Comparison of ENCODE assay signal across 1 cellular context in the genomic region with DNA sequence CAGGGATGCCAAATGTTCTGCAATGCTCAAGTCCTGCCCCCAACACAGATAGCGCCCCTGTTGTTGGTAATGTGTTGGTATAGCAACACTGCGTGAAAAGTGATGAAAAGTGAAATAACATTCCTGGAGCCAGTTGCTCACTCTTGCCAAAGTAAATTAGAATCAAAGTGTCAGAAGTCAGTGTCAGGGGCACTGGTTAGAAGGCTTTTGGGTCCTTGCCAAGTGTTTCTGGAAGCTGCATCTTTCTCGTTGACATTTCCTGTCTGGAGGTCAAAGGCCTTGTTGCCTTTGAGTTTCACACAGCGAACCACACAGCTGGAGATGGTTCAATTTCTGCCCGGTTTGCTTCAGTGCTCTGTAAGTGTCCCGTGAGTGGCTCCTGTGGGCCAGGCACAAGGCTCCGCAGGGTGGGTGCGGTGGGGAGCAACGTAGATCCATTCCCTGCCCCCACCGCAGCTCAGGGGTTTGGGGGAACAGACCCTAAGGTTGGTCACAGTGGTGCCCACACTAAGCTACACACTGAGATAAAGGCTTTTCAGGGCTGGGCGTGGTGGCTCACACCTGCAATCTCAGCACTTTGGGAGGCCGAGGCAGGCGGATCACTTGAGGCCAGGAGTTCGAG.
TF ChIP-seq lines count a peak whose summit lies in the region.

No MANE protein-coding gene starts in this region.

TF ChIP-seq in HepG2, 621 proteins besides CTCF, POLR2A, EP300 and RAD21 (continued from another document and continues in another):
- TF ChIP-seq, protein P1, sequence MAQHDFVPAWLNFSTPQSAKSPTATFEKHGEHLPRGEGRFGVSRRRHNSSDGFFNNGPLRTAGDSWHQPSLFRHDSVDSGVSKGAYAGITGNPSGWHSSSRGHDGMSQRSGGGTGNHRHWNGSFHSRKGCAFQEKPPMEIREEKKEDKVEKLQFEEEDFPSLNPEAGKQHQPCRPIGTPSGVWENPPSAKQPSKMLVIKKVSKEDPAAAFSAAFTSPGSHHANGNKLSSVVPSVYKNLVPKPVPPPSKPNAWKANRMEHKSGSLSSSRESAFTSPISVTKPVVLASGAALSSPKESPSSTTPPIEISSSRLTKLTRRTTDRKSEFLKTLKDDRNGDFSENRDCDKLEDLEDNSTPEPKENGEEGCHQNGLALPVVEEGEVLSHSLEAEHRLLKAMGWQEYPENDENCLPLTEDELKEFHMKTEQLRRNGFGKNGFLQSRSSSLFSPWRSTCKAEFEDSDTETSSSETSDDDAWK (CRISPR knock-in tag; IDR thresholded peaks at IDR 0.05) = no peak
- TF ChIP-seq, protein P2, sequence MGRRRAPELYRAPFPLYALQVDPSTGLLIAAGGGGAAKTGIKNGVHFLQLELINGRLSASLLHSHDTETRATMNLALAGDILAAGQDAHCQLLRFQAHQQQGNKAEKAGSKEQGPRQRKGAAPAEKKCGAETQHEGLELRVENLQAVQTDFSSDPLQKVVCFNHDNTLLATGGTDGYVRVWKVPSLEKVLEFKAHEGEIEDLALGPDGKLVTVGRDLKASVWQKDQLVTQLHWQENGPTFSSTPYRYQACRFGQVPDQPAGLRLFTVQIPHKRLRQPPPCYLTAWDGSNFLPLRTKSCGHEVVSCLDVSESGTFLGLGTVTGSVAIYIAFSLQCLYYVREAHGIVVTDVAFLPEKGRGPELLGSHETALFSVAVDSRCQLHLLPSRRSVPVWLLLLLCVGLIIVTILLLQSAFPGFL (CRISPR knock-in tag; IDR thresholded peaks at IDR 0.05) = no peak
- TF ChIP-seq, protein P3, sequence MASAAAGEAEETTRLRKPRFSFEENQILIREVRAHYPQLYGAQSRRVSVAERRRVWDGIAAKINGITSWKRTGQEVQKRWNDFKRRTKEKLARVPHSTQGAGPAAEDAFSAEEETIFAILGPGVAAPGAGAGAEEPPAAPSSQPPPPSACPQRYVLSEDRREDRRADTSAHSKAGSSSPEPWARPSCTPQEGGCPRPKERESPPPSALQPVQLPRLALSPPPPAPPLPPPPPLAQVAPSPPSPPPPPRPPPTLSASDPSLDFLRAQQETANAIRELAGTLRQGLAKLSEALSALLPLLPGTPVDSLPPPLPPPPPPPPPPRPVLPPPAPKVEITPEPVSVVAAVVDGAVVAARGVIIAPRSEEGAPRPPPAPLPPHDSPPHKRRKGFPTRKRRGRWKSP (CRISPR knock-in tag; IDR thresholded peaks at IDR 0.05) = 0 out of 2 replicates have a peak, but pooled peaks have one; percentile 51
- TF ChIP-seq, protein P4, sequence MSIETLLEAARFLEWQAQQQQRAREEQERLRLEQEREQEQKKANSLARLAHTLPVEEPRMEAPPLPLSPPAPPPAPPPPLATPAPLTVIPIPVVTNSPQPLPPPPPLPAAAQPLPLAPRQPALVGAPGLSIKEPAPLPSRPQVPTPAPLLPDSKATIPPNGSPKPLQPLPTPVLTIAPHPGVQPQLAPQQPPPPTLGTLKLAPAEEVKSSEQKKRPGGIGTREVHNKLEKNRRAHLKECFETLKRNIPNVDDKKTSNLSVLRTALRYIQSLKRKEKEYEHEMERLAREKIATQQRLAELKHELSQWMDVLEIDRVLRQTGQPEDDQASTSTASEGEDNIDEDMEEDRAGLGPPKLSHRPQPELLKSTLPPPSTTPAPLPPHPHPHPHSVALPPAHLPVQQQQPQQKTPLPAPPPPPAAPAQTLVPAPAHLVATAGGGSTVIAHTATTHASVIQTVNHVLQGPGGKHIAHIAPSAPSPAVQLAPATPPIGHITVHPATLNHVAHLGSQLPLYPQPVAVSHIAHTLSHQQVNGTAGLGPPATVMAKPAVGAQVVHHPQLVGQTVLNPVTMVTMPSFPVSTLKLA (IDR thresholded peaks at IDR 0.05) = no peak
- TF ChIP-seq SALL2 (CRISPR knock-in tag; IDR thresholded peaks at IDR 0.05) (no peak; the same call in 1 of the 2 replicates), ZSCAN30 (CRISPR knock-in tag; IDR thresholded peaks at IDR 0.05) (no peak), DMAP1 (CRISPR knock-in tag; IDR thresholded peaks at IDR 0.05) (no peak), ZNF234 (CRISPR knock-in tag; conservative IDR thresholded peaks at IDR 0.05) (no peak), ZSCAN22 (CRISPR knock-in tag; IDR thresholded peaks at IDR 0.05) (no peak), BHLHE40 (IDR thresholded peaks at IDR 0.05; ENCODE audit: low read length) (peak; percentile 7; the same call in 1 of the 2 replicates), ZNF747 (CRISPR knock-in tag; IDR thresholded peaks at IDR 0.05; ENCODE audit: borderline replicate concordance) (peak; percentile 38; the same call in 1 of the 2 replicates), SP4 (CRISPR knock-in tag; IDR thresholded peaks at IDR 0.05) (no peak; the same call in 1 of the 2 replicates), KDM6A (CRISPR knock-in tag; IDR thresholded peaks at IDR 0.05; ENCODE audit: low read depth) (peak; percentile 86), ZNF383 (CRISPR knock-in tag; IDR thresholded peaks at IDR 0.05; ENCODE audit: borderline replicate concordance) (no peak), ESRRA (CRISPR knock-in tag; IDR thresholded peaks at IDR 0.05; ENCODE audit: low read depth) (peak; percentile 90), ZNF598 (CRISPR knock-in tag; IDR thresholded peaks at IDR 0.05; ENCODE audit: borderline replicate concordance) (peak; percentile 68; the same call in 1 of the 2 replicates), ZNF292 (CRISPR knock-in tag; IDR thresholded peaks at IDR 0.05; ENCODE audit: borderline replicate concordance, low read depth) (peak; percentile 91), JUN (CRISPR knock-in tag; IDR thresholded peaks at IDR 0.05) (0 out of 2 replicates have a peak, but pooled peaks have one; percentile 9), CCDC6 (CRISPR knock-in tag; IDR thresholded peaks at IDR 0.05) (peak; percentile 48; the same call in 1 of the 2 replicates), ZNF841 (CRISPR knock-in tag; IDR thresholded peaks at IDR 0.05; ENCODE audit: borderline replicate concordance) (no peak), PHB2 (IDR thresholded peaks at IDR 0.05; ENCODE audit: partially characterized antibody) (no peak), IRX3 (CRISPR knock-in tag; IDR thresholded peaks at IDR 0.05; ENCODE audit: borderline replicate concordance, low read depth) (peak; percentile 57; the same call in 1 of the 2 replicates), MAFK (conservative IDR thresholded peaks at IDR 0.05 in 1 of 2, IDR thresholded peaks at IDR 0.05 in 1 of 2; ENCODE audit: low read length in 2 of 2) (no peak), KDM2A (CRISPR knock-in tag; IDR thresholded peaks at IDR 0.05; ENCODE audit: borderline replicate concordance, low read depth) (peak; percentile 77; the same call in 1 of the 2 replicates), ZNF790 (CRISPR knock-in tag; IDR thresholded peaks at IDR 0.05; ENCODE audit: borderline replicate concordance) (no peak), ZFP41 (CRISPR knock-in tag; IDR thresholded peaks at IDR 0.05; ENCODE audit: borderline replicate concordance) (no peak), MXI1 (IDR thresholded peaks at IDR 0.05; ENCODE audit: borderline replicate concordance, low read depth, low read length) (no peak; the same call in 2 of the 3 replicates), CREM (IDR thresholded peaks at IDR 0.05) (peak; percentile 75), CREM (CRISPR knock-in tag; IDR thresholded peaks at IDR 0.05) (no peak), ARNT (IDR thresholded peaks at IDR 0.05) (no peak), JUND (CRISPR knock-in tag; IDR thresholded peaks at IDR 0.05) (0 out of 2 replicates have a peak, but pooled peaks have one; percentile 64), JUNB (CRISPR knock-in tag; IDR thresholded peaks at IDR 0.05; ENCODE audit: borderline replicate concordance) (no peak), ZNF629 (CRISPR knock-in tag; conservative IDR thresholded peaks at IDR 0.05) (0 out of 2 replicates have a peak, but pooled peaks have one; percentile 21), MYC (CRISPR knock-in tag; IDR thresholded peaks at IDR 0.05; ENCODE audit: borderline replicate concordance) (peak; percentile 47; the same call in 1 of the 2 replicates), BCL6 (CRISPR knock-in tag; IDR thresholded peaks at IDR 0.05) (peak; percentile 99), FOXJ3 (CRISPR knock-in tag; IDR thresholded peaks at IDR 0.05; ENCODE audit: borderline replicate concordance) (peak; percentile 86; the same call in 1 of the 2 replicates), ZNF10 (CRISPR knock-in tag; IDR thresholded peaks at IDR 0.05; ENCODE audit: borderline replicate concordance, low read depth) (no peak)
- TF ChIP-seq, protein P5, sequence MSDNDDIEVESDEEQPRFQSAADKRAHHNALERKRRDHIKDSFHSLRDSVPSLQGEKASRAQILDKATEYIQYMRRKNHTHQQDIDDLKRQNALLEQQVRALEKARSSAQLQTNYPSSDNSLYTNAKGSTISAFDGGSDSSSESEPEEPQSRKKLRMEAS (IDR thresholded peaks at IDR 0.05) = peak; percentile 34; the same call in 1 of the 2 replicates
- TF ChIP-seq, protein P6, sequence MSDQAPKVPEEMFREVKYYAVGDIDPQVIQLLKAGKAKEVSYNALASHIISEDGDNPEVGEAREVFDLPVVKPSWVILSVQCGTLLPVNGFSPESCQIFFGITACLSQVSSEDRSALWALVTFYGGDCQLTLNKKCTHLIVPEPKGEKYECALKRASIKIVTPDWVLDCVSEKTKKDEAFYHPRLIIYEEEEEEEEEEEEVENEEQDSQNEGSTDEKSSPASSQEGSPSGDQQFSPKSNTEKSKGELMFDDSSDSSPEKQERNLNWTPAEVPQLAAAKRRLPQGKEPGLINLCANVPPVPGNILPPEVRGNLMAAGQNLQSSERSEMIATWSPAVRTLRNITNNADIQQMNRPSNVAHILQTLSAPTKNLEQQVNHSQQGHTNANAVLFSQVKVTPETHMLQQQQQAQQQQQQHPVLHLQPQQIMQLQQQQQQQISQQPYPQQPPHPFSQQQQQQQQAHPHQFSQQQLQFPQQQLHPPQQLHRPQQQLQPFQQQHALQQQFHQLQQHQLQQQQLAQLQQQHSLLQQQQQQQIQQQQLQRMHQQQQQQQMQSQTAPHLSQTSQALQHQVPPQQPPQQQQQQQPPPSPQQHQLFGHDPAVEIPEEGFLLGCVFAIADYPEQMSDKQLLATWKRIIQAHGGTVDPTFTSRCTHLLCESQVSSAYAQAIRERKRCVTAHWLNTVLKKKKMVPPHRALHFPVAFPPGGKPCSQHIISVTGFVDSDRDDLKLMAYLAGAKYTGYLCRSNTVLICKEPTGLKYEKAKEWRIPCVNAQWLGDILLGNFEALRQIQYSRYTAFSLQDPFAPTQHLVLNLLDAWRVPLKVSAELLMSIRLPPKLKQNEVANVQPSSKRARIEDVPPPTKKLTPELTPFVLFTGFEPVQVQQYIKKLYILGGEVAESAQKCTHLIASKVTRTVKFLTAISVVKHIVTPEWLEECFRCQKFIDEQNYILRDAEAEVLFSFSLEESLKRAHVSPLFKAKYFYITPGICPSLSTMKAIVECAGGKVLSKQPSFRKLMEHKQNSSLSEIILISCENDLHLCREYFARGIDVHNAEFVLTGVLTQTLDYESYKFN (CRISPR knock-in tag; conservative IDR thresholded peaks at IDR 0.05) = peak; percentile 94
- TF ChIP-seq, protein P7, sequence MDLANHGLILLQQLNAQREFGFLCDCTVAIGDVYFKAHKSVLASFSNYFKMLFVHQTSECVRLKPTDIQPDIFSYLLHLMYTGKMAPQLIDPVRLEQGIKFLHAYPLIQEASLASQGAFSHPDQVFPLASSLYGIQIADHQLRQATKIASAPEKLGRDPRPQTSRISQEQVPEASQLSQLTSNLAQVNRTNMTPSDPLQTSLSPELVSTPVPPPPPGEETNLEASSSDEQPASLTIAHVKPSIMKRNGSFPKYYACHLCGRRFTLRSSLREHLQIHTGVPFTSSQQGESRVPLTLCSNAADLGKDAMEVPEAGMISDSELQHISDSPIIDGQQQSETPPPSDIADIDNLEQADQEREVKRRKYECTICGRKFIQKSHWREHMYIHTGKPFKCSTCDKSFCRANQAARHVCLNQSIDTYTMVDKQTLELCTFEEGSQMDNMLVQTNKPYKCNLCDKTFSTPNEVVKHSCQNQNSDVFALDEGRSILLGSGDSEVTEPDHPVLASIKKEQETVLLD (CRISPR knock-in tag; IDR thresholded peaks at IDR 0.05; ENCODE audit: low read depth) = no peak
- TF ChIP-seq, protein P8, sequence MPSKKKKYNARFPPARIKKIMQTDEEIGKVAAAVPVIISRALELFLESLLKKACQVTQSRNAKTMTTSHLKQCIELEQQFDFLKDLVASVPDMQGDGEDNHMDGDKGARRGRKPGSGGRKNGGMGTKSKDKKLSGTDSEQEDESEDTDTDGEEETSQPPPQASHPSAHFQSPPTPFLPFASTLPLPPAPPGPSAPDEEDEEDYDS (CRISPR knock-in tag; IDR thresholded peaks at IDR 0.05) = peak; percentile 64
- TF ChIP-seq, protein P9, sequence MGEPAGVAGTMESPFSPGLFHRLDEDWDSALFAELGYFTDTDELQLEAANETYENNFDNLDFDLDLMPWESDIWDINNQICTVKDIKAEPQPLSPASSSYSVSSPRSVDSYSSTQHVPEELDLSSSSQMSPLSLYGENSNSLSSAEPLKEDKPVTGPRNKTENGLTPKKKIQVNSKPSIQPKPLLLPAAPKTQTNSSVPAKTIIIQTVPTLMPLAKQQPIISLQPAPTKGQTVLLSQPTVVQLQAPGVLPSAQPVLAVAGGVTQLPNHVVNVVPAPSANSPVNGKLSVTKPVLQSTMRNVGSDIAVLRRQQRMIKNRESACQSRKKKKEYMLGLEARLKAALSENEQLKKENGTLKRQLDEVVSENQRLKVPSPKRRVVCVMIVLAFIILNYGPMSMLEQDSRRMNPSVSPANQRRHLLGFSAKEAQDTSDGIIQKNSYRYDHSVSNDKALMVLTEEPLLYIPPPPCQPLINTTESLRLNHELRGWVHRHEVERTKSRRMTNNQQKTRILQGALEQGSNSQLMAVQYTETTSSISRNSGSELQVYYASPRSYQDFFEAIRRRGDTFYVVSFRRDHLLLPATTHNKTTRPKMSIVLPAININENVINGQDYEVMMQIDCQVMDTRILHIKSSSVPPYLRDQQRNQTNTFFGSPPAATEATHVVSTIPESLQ (CRISPR knock-in tag; conservative IDR thresholded peaks at IDR 0.05) = no peak
- TF ChIP-seq, protein P10, sequence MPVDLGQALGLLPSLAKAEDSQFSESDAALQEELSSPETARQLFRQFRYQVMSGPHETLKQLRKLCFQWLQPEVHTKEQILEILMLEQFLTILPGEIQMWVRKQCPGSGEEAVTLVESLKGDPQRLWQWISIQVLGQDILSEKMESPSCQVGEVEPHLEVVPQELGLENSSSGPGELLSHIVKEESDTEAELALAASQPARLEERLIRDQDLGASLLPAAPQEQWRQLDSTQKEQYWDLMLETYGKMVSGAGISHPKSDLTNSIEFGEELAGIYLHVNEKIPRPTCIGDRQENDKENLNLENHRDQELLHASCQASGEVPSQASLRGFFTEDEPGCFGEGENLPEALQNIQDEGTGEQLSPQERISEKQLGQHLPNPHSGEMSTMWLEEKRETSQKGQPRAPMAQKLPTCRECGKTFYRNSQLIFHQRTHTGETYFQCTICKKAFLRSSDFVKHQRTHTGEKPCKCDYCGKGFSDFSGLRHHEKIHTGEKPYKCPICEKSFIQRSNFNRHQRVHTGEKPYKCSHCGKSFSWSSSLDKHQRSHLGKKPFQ (CRISPR knock-in tag; IDR thresholded peaks at IDR 0.05; ENCODE audit: insufficient replicate concordance) = peak; percentile 47
- TF ChIP-seq, protein P11, sequence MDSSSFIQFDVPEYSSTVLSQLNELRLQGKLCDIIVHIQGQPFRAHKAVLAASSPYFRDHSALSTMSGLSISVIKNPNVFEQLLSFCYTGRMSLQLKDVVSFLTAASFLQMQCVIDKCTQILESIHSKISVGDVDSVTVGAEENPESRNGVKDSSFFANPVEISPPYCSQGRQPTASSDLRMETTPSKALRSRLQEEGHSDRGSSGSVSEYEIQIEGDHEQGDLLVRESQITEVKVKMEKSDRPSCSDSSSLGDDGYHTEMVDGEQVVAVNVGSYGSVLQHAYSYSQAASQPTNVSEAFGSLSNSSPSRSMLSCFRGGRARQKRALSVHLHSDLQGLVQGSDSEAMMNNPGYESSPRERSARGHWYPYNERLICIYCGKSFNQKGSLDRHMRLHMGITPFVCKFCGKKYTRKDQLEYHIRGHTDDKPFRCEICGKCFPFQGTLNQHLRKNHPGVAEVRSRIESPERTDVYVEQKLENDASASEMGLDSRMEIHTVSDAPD (CRISPR knock-in tag; IDR thresholded peaks at IDR 0.05) = peak; percentile 87; the same call in 1 of the 2 replicates
- TF ChIP-seq, protein P12, sequence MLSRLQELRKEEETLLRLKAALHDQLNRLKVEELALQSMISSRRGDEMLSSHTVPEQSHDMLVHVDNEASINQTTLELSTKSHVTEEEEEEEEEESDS (CRISPR knock-in tag; IDR thresholded peaks at IDR 0.05; ENCODE audit: borderline replicate concordance) = no peak
